ENCODE assay signal across 16 cellular contexts in the genomic region with DNA sequence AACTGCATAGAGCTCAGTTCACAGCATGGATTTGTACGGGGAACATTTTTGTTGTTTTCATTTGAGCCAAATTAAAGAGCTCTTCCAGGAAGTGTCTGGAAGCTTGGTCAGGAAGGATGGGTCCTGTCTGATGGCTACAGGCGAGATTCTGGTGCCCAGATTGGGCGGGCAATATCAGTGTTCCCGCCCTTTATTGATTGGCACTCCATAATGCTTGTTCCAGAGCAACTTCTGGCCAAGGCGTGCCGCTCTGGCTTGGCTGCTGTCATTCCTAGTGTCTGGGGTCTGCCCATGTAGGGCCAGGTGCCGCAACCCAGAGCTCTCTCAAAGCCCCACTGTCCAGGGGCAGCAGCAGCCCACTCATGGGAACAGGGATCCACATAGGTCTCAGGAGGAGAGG. TPM values are rescaled to one million over a fixed set of nuclear protein-coding genes. Genes with fewer than 3 reads are reported as not detected.
DNase-seq lines count a peak whose midpoint lies in the region; ATAC-seq and TF ChIP-seq lines count a peak whose summit lies in the region.
"Had no signal": no experiment of that assay in that cellular context is flagged by ENCODE, and none has a peak within 500 bp of the region (broad histone marks: within the 10 kb centered on the region; RNA-seq: fewer than 3 reads in every experiment).

No MANE protein-coding gene starts in this region.

- no peaks in the 10 kb centered on the region for H3K9me3 Mint-ChIP-seq in stimulated activated naive CD8-positive, alpha-beta T cell treated with anti-CD3 and anti-CD28 coated beads, Interleukin-15, Interleukin-2, amounts not matched to agents 100 ng/mL and 50 ng/mL, for 24 hours
- H3K9me3 Mint-ChIP-seq in brain, result no peaks in the 10 kb centered on the region

- ATAC-seq in stimulated activated naive CD8-positive, alpha-beta T cell treated with anti-CD3 and anti-CD28 coated beads, Interleukin-15, Interleukin-2, amounts not matched to agents 100 U/mL and 50 U/mL, for 24 hours, result no peak
- no peak for ATAC-seq in lung (ENCODE audit: insufficient read depth, low FRiP score)
- ATAC-seq in GM21737 (IDR thresholded peaks at IDR 0.05; ENCODE audit: unreplicated experiment), result no peak
- ATAC-seq in GM21367 (IDR thresholded peaks at IDR 0.05; ENCODE audit: unreplicated experiment), result no peak
- ATAC-seq in HG02852 (IDR thresholded peaks at IDR 0.05; ENCODE audit: unreplicated experiment), result no peak
- ATAC-seq in GM21717 (IDR thresholded peaks at IDR 0.05; ENCODE audit: unreplicated experiment), result no peak

- peaks cover 0 to 2% of the 10 kb centered on the region in 2 donors for H3K9me3 ChIP-seq in lung (ENCODE audit: control insufficient read depth in 2 of 2, insufficient read depth in 1 of 2, low read length in 1 of 2)

- H3K4me3 ChIP-seq in lung, result no peak overlapping the region

- peaks cover 42% of the 10 kb centered on the region for H3K4me1 Mint-ChIP-seq in stimulated activated naive CD8-positive, alpha-beta T cell treated with anti-CD3 and anti-CD28 coated beads, Interleukin-15, Interleukin-2, amounts not matched to agents 100 ng/mL and 50 ng/mL, for 24 hours (ENCODE audit: low read depth)
- H3K4me1 Mint-ChIP-seq in brain, result no peaks in the 10 kb centered on the region

- peaks cover 4 to 8% of the 10 kb centered on the region in 2 donors for H3K4me1 ChIP-seq in lung (ENCODE audit: control insufficient read depth in 2 of 2, insufficient read depth in 2 of 2, low read length in 2 of 2)

- DNase-seq in stimulated activated naive CD8-positive, alpha-beta T cell treated with anti-CD3 and anti-CD28 coated beads, Interleukin-15, Interleukin-2, amounts not matched to agents 100 U/mL and 50 U/mL, for 24 hours, result no peak
- DNase-seq in lung (ENCODE audit: low spot score), result no peak
- DNase-seq: dermis blood vessel endothelial cell; DMS 273 treated with DMSO at 0.1 percent for 48 hours; mesendoderm; NCI-H1930; NCI-H526 treated with DMSO at 0.1 percent for 48 hours; nucleus accumbens; stimulated activated CD4-positive, alpha-beta T cell treated with anti-CD3 and anti-CD28 coated beads, Interleukin-12 subunit alpha, Interleukin-12 subunit beta, amount 100 ng/mL, for 4 hours had no signal

- H3K27ac ChIP-seq in lung (ENCODE audit: low read depth in 1 of 2, low read length in 1 of 2), result peak overlapping the region; percentile 37 to 80

- H3K27ac Mint-ChIP-seq in stimulated activated naive CD8-positive, alpha-beta T cell treated with anti-CD3 and anti-CD28 coated beads, Interleukin-15, Interleukin-2, amounts not matched to agents 100 ng/mL and 50 ng/mL, for 24 hours, result peak overlapping the region; percentile 55
- H3K27ac Mint-ChIP-seq in brain, result peak overlapping the region in 3 of 5 experiments; percentile 8 to 61 (median 59)

- 71 to 79% methylated on average over 7 of the region's 7 CpGs for WGBS in lung, 2 donors

- H3K27me3 ChIP-seq in lung (ENCODE audit: control insufficient read depth, insufficient read depth), result no peaks in the 10 kb centered on the region

- TF ChIP-seq CTCF in brain (conservative IDR thresholded peaks at IDR 0.05) (no peak), lung (IDR thresholded peaks at IDR 0.05; ENCODE audit: control extremely low read depth, extremely low read depth) (no peak)

- peaks cover 23% of the 10 kb centered on the region for H3K27me3 Mint-ChIP-seq in stimulated activated naive CD8-positive, alpha-beta T cell treated with anti-CD3 and anti-CD28 coated beads, Interleukin-15, Interleukin-2, amounts not matched to agents 100 ng/mL and 50 ng/mL, for 24 hours
- H3K27me3 Mint-ChIP-seq in brain, result peaks cover 7% of the 10 kb centered on the region

- no peaks in the 10 kb centered on the region for H3K36me3 ChIP-seq in lung (ENCODE audit: control insufficient read depth in 2 of 2, insufficient read depth in 2 of 2, low read length in 2 of 2)

- H3K4me3 Mint-ChIP-seq in stimulated activated naive CD8-positive, alpha-beta T cell treated with anti-CD3 and anti-CD28 coated beads, Interleukin-15, Interleukin-2, amounts not matched to agents 100 ng/mL and 50 ng/mL, for 24 hours, result no peak overlapping the region
- no peak overlapping the region for H3K4me3 Mint-ChIP-seq in brain

- H3K36me3 Mint-ChIP-seq in stimulated activated naive CD8-positive, alpha-beta T cell treated with anti-CD3 and anti-CD28 coated beads, Interleukin-15, Interleukin-2, amounts not matched to agents 100 ng/mL and 50 ng/mL, for 24 hours (ENCODE audit: low read depth), result no peaks in the 10 kb centered on the region
- no peaks in the 10 kb centered on the region for H3K36me3 Mint-ChIP-seq in brain

RNA-seq across cellular contexts. Expression of gene RAMP3, which starts 45.9 kb away (rescaled TPM):
- polyA plus RNA-seq in brain (ENCODE audit: insufficient read depth, low read depth, low replicate concordance) (13.2 TPM), lung (100 to 1,000 TPM in 1 of 2 donors, 10 to 100 TPM in 1; 76.8 to 116 TPM)
- total RNA-seq in lung, result 10 to 100 TPM; 47.3 to 49.8 TPM
- total RNA-seq: LHCN-M2 had no signal
